1 cellular context compared by ENCODE assay signal in genomic region chr1:36345353-36345752, GRCh38.
TF ChIP-seq lines count a peak whose summit lies in the region.

No MANE protein-coding gene starts in this region.

TF ChIP-seq in IMR-90, 13 proteins besides CTCF, POLR2A, EP300 and RAD21:
- TF ChIP-seq ELK1 (IDR thresholded peaks at IDR 0.05; ENCODE audit: borderline replicate concordance, low read depth, low read length) (no peak), MAFK (IDR thresholded peaks at IDR 0.05; ENCODE audit: low read depth, low read length) (no peak), CEBPB (IDR thresholded peaks at IDR 0.05; ENCODE audit: low read depth, low read length) (no peak), MAZ (IDR thresholded peaks at IDR 0.05; ENCODE audit: borderline replicate concordance, low read depth, low read length) (no peak), BHLHE40 (IDR thresholded peaks at IDR 0.05; ENCODE audit: low read depth, low read length) (no peak), SMC3 (IDR thresholded peaks at IDR 0.05; ENCODE audit: low read depth, low read length) (no peak), USF2 (IDR thresholded peaks at IDR 0.05; ENCODE audit: low read depth, low read length) (no peak), RCOR1 (IDR thresholded peaks at IDR 0.05; ENCODE audit: insufficient replicate concordance, low read length) (no peak), FOS (IDR thresholded peaks at IDR 0.05; ENCODE audit: low read depth, low read length) (no peak), NFE2L2 (IDR thresholded peaks at IDR 0.05; ENCODE audit: low read depth, low read length) (no peak), CHD1 (IDR thresholded peaks at IDR 0.05; ENCODE audit: low read depth, low read length) (no peak), RFX5 (IDR thresholded peaks at IDR 0.05; ENCODE audit: low read depth, low read length) (no peak), MXI1 (IDR thresholded peaks at IDR 0.05; ENCODE audit: borderline replicate concordance, low read depth, low read length) (no peak)
